Comparison of ENCODE assay signal across 19 cellular contexts in genomic region chr22:26526165-26526564, GRCh38.
"Had no signal": no experiment of that assay in that cellular context is flagged by ENCODE, and none has a peak within 500 bp of the region (broad histone marks: within the 10 kb centered on the region; RNA-seq: fewer than 3 reads in every experiment).

No MANE protein-coding gene starts in this region.

- H3K4me1 Mint-ChIP-seq: activated naive CD4-positive, alpha-beta T cell treated with anti-CD3 and anti-CD28 coated beads, Interleukin-2, amount 50 U/mL, for 24 hours had no signal

- H3K27me3 Mint-ChIP-seq: activated naive CD4-positive, alpha-beta T cell treated with anti-CD3 and anti-CD28 coated beads, Interleukin-2, amount 50 U/mL, for 24 hours; naive thymus-derived CD4-positive, alpha-beta T cell; progenitor cell of endocrine pancreas; stimulated activated naive CD8-positive, alpha-beta T cell treated with anti-CD3 and anti-CD28 coated beads, Interleukin-15, Interleukin-2, amounts not matched to agents 100 ng/mL and 50 ng/mL, for 24 hours had no signal

- H3K9me3 Mint-ChIP-seq: activated naive CD4-positive, alpha-beta T cell treated with anti-CD3 and anti-CD28 coated beads, Interleukin-2, amount 50 U/mL, for 24 hours; naive thymus-derived CD4-positive, alpha-beta T cell; stimulated activated naive CD8-positive, alpha-beta T cell treated with anti-CD3 and anti-CD28 coated beads, Interleukin-15, Interleukin-2, amounts not matched to agents 100 ng/mL and 50 ng/mL, for 24 hours had no signal

- H3K9me3 ChIP-seq: gastroesophageal sphincter, testis, uterus had no signal

- ATAC-seq: gastroesophageal sphincter; naive thymus-derived CD4-positive, alpha-beta T cell; SK-N-SH treated with all-trans-retinoic acid at 6 μM for 48 hours had no signal

- H3K4me1 ChIP-seq: gastroesophageal sphincter, uterus had no signal

- H3K79me2 ChIP-seq: hepatocyte had no signal

- H3K27ac Mint-ChIP-seq: activated naive CD4-positive, alpha-beta T cell treated with anti-CD3 and anti-CD28 coated beads, Interleukin-2, amount 50 U/mL, for 24 hours; progenitor cell of endocrine pancreas; stimulated activated naive CD8-positive, alpha-beta T cell treated with anti-CD3 and anti-CD28 coated beads, Interleukin-15, Interleukin-2, amounts not matched to agents 100 ng/mL and 50 ng/mL, for 24 hours had no signal

- H3K4me3 ChIP-seq: gastroesophageal sphincter, hepatocyte, lung, testis, uterus had no signal

- FAIRE-seq: bronchial epithelial cell, colon had no signal

- H3K4me3 Mint-ChIP-seq: activated naive CD4-positive, alpha-beta T cell treated with anti-CD3 and anti-CD28 coated beads, Interleukin-2, amount 50 U/mL, for 24 hours; naive thymus-derived CD4-positive, alpha-beta T cell; stimulated activated naive CD8-positive, alpha-beta T cell treated with anti-CD3 and anti-CD28 coated beads, Interleukin-15, Interleukin-2, amounts not matched to agents 100 ng/mL and 50 ng/mL, for 24 hours had no signal

- DNase-seq: activated CD4-positive, alpha-beta T cell treated with anti-CD3 and anti-CD28 coated beads for 4 hours; activated CD8-positive, alpha-beta memory T cell treated with anti-CD3 and anti-CD28 coated beads for 24 hours; aorta; effector CD4-positive, alpha-beta T cell; kidney glomerular epithelial cell; naive thymus-derived CD4-positive, alpha-beta T cell; nucleus accumbens; stimulated activated CD4-positive, alpha-beta T cell treated with anti-CD3 and anti-CD28 coated beads, Interleukin-2, amount 100 ng/mL, for 48 hours; testis; uterus had no signal

- H3K27me3 ChIP-seq: gastroesophageal sphincter, hepatocyte, testis, uterus had no signal

- H3K36me3 ChIP-seq: uterus had no signal

- H3K4me2 ChIP-seq: hepatocyte had no signal

- H3K27ac ChIP-seq: gastroesophageal sphincter, testis, uterus had no signal
